In genomic region chrX:108736509-108737479, GRCh38 we compare ENCODE assay signal across 8 cellular contexts. TPM values are rescaled to one million over a fixed set of nuclear protein-coding genes. Genes with fewer than 3 reads are reported as not detected.
A peak's percentile ranks its signal among the peaks of the same experiment; 100 is the strongest.
DNase-seq lines count a peak whose midpoint lies in the region; ATAC-seq and TF ChIP-seq lines count a peak whose summit lies in the region.

Gene IRS4, minus strand, starts transcription at chrX:108736563.

- in situ Hi-C loops in Panc1 (cut with HindIII; ENCODE audit: low pct_unique_long_range_greater_than_20kb, low sequenced_read_pairs) = no loop called here
- in situ Hi-C loops in gastrocnemius medialis (cut with MboI; ENCODE audit: low sequenced_read_pairs in 4 of 4) = no loop called here

- H3K36me3 ChIP-seq in Panc1 (ENCODE audit: control insufficient read depth, insufficient read depth, low read length) = no peaks in the 10 kb centered on the region
- H3K36me3 ChIP-seq in right atrium auricular region = no peaks in the 10 kb centered on the region
- no peaks in the 10 kb centered on the region for H3K36me3 ChIP-seq in gastrocnemius medialis

- DNase-seq in NCI-H1092 treated with DMSO at 0.1 percent for 48 hours (lab: John Stamatoyannopoulos, UW) (peak; percentile 20), NCI-H1092 (lab: John Stamatoyannopoulos, UW) (no peak), Panc1 (ENCODE audit: low read depth, low spot score) (no peak), right atrium auricular region (ENCODE audit: low spot score) (no peak), gastrocnemius medialis (no peak), dedifferentiated amniotic fluid mesenchymal stem cell (ENCODE audit: extremely low spot score) (no peak)
- DNase-seq in stimulated activated CD4-positive, alpha-beta T cell treated with anti-CD3 and anti-CD28 coated beads, Interleukin-2, amount 100 ng/mL, for 48 hours = no peak

- H3K9me3 ChIP-seq in Panc1 (ENCODE audit: control insufficient read depth, insufficient read depth, low read depth, low read length) (no peaks in the 10 kb centered on the region), right atrium auricular region (no peaks in the 10 kb centered on the region), gastrocnemius medialis (no peaks in the 10 kb centered on the region)

- H3K4me3 ChIP-seq in Panc1 (ENCODE audit: low read depth in 2 of 2, low read length in 2 of 2) (peak within 1 kb of the TSS; percentile 31 to 56), right atrium auricular region (peak within 1 kb of the TSS; percentile 26 to 45), gastrocnemius medialis (peak within 1 kb of the TSS; percentile 38 to 50 (median 44))

- BruUV-seq in Panc1 (replicated peaks; lab: Mats Ljungman, UMichigan) = no TSS peak

- POLR2A ChIA-PET in Panc1 (lab: Charles Lee) = interaction anchor here (0.6 kb wide), 1 partner anchor 35 kb away, joined by 11 read pairs; no protein-coding TSS in a partner anchor

- CTCF ChIA-PET in Panc1 (lab: Charles Lee) = no interaction called here

- intact Hi-C loops in Panc1 (cut with micrococcal nuclease; ENCODE audit: unreplicated experiment) (loop anchor here (10.0 kb wide), 1 partner anchor 152 kb away; no protein-coding TSS in a partner anchor), gastrocnemius medialis (cut with DNase I; ENCODE audit: low total_unique reads) (no loop called here)

- H3K27me3 ChIP-seq in Panc1 (ENCODE audit: control insufficient read depth, insufficient read depth, low read length) = peaks cover 28% of the 10 kb centered on the region
- H3K27me3 ChIP-seq in right atrium auricular region = peaks cover 0 to 7% of the 10 kb centered on the region in 2 donors
- H3K27me3 ChIP-seq in gastrocnemius medialis = peaks cover 14 to 78% (median 67%) of the 10 kb centered on the region in 3 donors

- TF ChIP-seq CTCF in Panc1 (IDR thresholded peaks at IDR 0.05) (0 out of 2 replicates have a peak, but pooled peaks have one; percentile 7), right atrium auricular region (IDR thresholded peaks at IDR 0.05) (no peak), gastrocnemius medialis (IDR thresholded peaks at IDR 0.05 in 4 of 5, conservative IDR thresholded peaks at IDR 0.05 in 1 of 5) (no peak)

- H3K27ac ChIP-seq in Panc1 (ENCODE audit: low read length) (no peak within 1 kb of the TSS), right atrium auricular region (no peak within 1 kb of the TSS), gastrocnemius medialis (no peak within 1 kb of the TSS)

- ATAC-seq in Panc1 (peak; percentile 75), gastrocnemius medialis (no peak), HG02973 (IDR thresholded peaks at IDR 0.05; ENCODE audit: unreplicated experiment) (no peak)

- no peak for TF ChIP-seq POLR2A in gastrocnemius medialis (IDR thresholded peaks at IDR 0.05)

- H3K4me1 ChIP-seq in Panc1 (ENCODE audit: control insufficient read depth, insufficient read depth, low read length) (peaks cover 3% of the 10 kb centered on the region; the same call in 1 of the 2 replicates), right atrium auricular region (peaks cover 0 to 19% of the 10 kb centered on the region in 2 donors), gastrocnemius medialis (peaks cover 0 to 11% of the 10 kb centered on the region in 2 donors)

RNA-seq across cellular contexts. Expression of gene IRS4, which starts in this region (rescaled TPM):
- total RNA-seq in Panc1 (2021; ENCODE audit: unreplicated experiment) (not detected), right atrium auricular region (not detected), gastrocnemius medialis (not detected)
- polyA plus RNA-seq in Panc1 (2012; ENCODE audit: insufficient read length) = not detected

Comparison
In these comparisons a context has a peak if more than half of its experiments do, and no peak if none do; other contexts are left out.
1. Peak in ATAC-seq and H3K4me3 ChIP-seq in Panc1; RNA of the gene not detected or under 1 TPM.